In the genomic region with DNA sequence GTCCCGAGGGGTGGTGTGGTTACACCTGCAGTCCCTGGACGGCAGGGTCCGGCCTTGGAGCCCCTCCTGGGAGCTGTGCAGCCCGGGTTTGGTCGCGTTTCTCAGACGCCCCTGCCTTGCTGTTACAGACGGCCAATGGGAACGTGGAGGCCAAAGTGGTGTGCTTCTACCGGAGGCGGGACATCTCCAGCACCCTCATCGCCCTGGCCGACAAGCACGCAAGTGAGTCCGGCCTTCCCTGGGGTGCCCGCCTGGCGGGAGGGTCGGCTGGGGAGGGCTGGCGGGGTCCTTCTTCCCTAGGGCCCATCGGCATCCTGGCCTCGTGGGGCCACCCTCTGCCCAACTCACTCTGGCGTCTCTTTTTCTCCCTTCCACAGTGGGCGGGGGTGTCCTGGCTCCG, we compare ENCODE assay signal across 13 cellular contexts. TPM values are rescaled to one million over a fixed set of nuclear protein-coding genes. Genes with fewer than 3 reads are reported as not detected.
DNase-seq lines count a peak whose midpoint lies in the region; ATAC-seq and TF ChIP-seq lines count a peak whose summit lies in the region.
"Had no signal": no experiment of that assay in that cellular context is flagged by ENCODE, and none has a peak within 500 bp of the region (broad histone marks: within the 10 kb centered on the region; RNA-seq: fewer than 3 reads in every experiment).

No MANE protein-coding gene starts in this region.

- H3K9me2 ChIP-seq in GM23338 (ENCODE audit: insufficient read depth): no peaks in the 10 kb centered on the region

- no peak overlapping the region for H3K27ac Mint-ChIP-seq in GM23338
- H3K27ac Mint-ChIP-seq in glutamatergic neuron (ENCODE audit: unreplicated experiment): no peak overlapping the region
- H3K27ac Mint-ChIP-seq in neural progenitor cell: peak overlapping the region; percentile 37
- H3K27ac Mint-ChIP-seq in T-helper 17 cell: no peak overlapping the region
- H3K27ac Mint-ChIP-seq: CD4-positive, alpha-beta T cell had no signal

- H3K27me3 ChIP-seq in BLaER1 (no peaks in the 10 kb centered on the region), GM23338 (ENCODE audit: insufficient read depth) (no peaks in the 10 kb centered on the region), neural progenitor cell (no peaks in the 10 kb centered on the region)

- H3K4me3 Mint-ChIP-seq in GM23338 (no peak overlapping the region), glutamatergic neuron (ENCODE audit: unreplicated experiment) (no peak overlapping the region), neural progenitor cell (no peak overlapping the region), T-helper 17 cell (no peak overlapping the region)
- H3K4me3 Mint-ChIP-seq: CD4-positive, alpha-beta T cell had no signal

- H3K27me3 Mint-ChIP-seq in GM23338 (ENCODE audit: insufficient read depth, low read depth, poor library complexity) (peaks cover 11% of the 10 kb centered on the region), glutamatergic neuron (ENCODE audit: unreplicated experiment) (peaks cover 13% of the 10 kb centered on the region), neural progenitor cell (ENCODE audit: insufficient read depth, low read depth) (no peaks in the 10 kb centered on the region), T-helper 17 cell (no peaks in the 10 kb centered on the region)
- H3K27me3 Mint-ChIP-seq: CD4-positive, alpha-beta T cell had no signal

- H3K27ac ChIP-seq in BLaER1: 0 out of 2 replicates have a peak overlapping the region, but pooled peaks have one; percentile 38
- 0 out of 2 replicates have a peak overlapping the region, but pooled peaks have one; percentile 32 for H3K27ac ChIP-seq in GM23338 (ENCODE audit: low read depth)
- H3K27ac ChIP-seq in neural progenitor cell: no peak overlapping the region

- H3K4me2 ChIP-seq in BLaER1 (peak overlapping the region; percentile 90), GM23338 (no peak overlapping the region), neural progenitor cell (no peak overlapping the region)

- TF ChIP-seq CTCF in GM23338 (conservative IDR thresholded peaks at IDR 0.05; ENCODE audit: low read depth in 2 of 2): no peak
- no peak for TF ChIP-seq CTCF in glutamatergic neuron (IDR thresholded peaks at IDR 0.05; ENCODE audit: partially characterized antibody, unreplicated experiment)
- TF ChIP-seq CTCF in neural progenitor cell (IDR thresholded peaks at IDR 0.05): no peak

- H3K4me3 ChIP-seq in BLaER1 (peak overlapping the region; percentile 35; the same call in 1 of the 2 replicates), GM23338 (no peak overlapping the region), neural progenitor cell (no peak overlapping the region)

- peak overlapping the region; percentile 72 for H3K9ac ChIP-seq in BLaER1
- H3K9ac ChIP-seq in neural progenitor cell: no peak overlapping the region

- H2AFZ ChIP-seq in GM23338 (no peak overlapping the region), neural progenitor cell (replicated peaks) (no peak overlapping the region)

- H4K20me1 ChIP-seq in BLaER1 (peaks cover 97% of the 10 kb centered on the region), GM23338 (replicated peaks; ENCODE audit: insufficient read depth) (peaks cover 13% of the 10 kb centered on the region), neural progenitor cell (ENCODE audit: low read depth) (peaks cover 62% of the 10 kb centered on the region)

- H3F3A ChIP-seq in GM23338 (replicated peaks; ENCODE audit: low read depth) (0 out of 2 replicates have a peak, but pooled peaks cover 3% of the 10 kb centered on the region), neural progenitor cell (ENCODE audit: low read depth) (no peaks in the 10 kb centered on the region)

- peaks cover 65% of the 10 kb centered on the region for H3K4me1 ChIP-seq in BLaER1
- no peaks in the 10 kb centered on the region for H3K4me1 ChIP-seq in GM23338 (ENCODE audit: insufficient read depth)
- H3K4me1 ChIP-seq in neural progenitor cell: no peaks in the 10 kb centered on the region

- ATAC-seq in GM23338 (no peak), left colon (no peak), T-helper 17 cell (no peak), HG03095 (IDR thresholded peaks at IDR 0.05; ENCODE audit: unreplicated experiment) (no peak)

- peaks cover 74% of the 10 kb centered on the region for H3K36me3 ChIP-seq in BLaER1
- H3K36me3 ChIP-seq in GM23338 (ENCODE audit: insufficient read depth): peaks cover 4% of the 10 kb centered on the region
- H3K36me3 ChIP-seq in neural progenitor cell: no peaks in the 10 kb centered on the region

- H3K4me1 Mint-ChIP-seq in GM23338: peaks cover 3% of the 10 kb centered on the region; the same call in 1 of the 3 replicates
- peaks cover 3% of the 10 kb centered on the region for H3K4me1 Mint-ChIP-seq in glutamatergic neuron (ENCODE audit: low read depth, unreplicated experiment)
- H3K4me1 Mint-ChIP-seq in neural progenitor cell: no peaks in the 10 kb centered on the region
- H3K4me1 Mint-ChIP-seq in T-helper 17 cell: peaks cover 6% of the 10 kb centered on the region

- H3K36me3 Mint-ChIP-seq in GM23338 (ENCODE audit: low read depth): peaks cover 22% of the 10 kb centered on the region
- no peaks in the 10 kb centered on the region for H3K36me3 Mint-ChIP-seq in glutamatergic neuron (ENCODE audit: unreplicated experiment)
- H3K36me3 Mint-ChIP-seq in neural progenitor cell: peaks cover 6% of the 10 kb centered on the region
- peaks cover 2% of the 10 kb centered on the region for H3K36me3 Mint-ChIP-seq in T-helper 17 cell (ENCODE audit: low read depth)

- H3K9me3 ChIP-seq in BLaER1 (no peaks in the 10 kb centered on the region), neural progenitor cell (ENCODE audit: low read depth) (no peaks in the 10 kb centered on the region), T-helper 17 cell (ENCODE audit: control insufficient read depth, low read length, poor library complexity, severe bottlenecking) (no peaks in the 10 kb centered on the region)

- peaks cover 11% of the 10 kb centered on the region; the same call in 1 of the 2 replicates for H3K79me2 ChIP-seq in GM23338 (replicated peaks; ENCODE audit: insufficient read depth)
- H3K79me2 ChIP-seq in neural progenitor cell (ENCODE audit: low read depth): peaks cover 16% of the 10 kb centered on the region

- intact Hi-C loops in left colon (cut with DNase I, micrococcal nuclease): no loop called here

- no peaks in the 10 kb centered on the region for H3K9me3 Mint-ChIP-seq in GM23338
- H3K9me3 Mint-ChIP-seq in glutamatergic neuron (ENCODE audit: unreplicated experiment): peaks cover 8% of the 10 kb centered on the region
- H3K9me3 Mint-ChIP-seq in neural progenitor cell: no peaks in the 10 kb centered on the region
- H3K9me3 Mint-ChIP-seq: CD4-positive, alpha-beta T cell had no signal

- DNase-seq in GM23338 (ENCODE audit: low spot score) (no peak), glutamatergic neuron (peak; percentile 19), neural progenitor cell (ENCODE audit: low spot score) (no peak), left colon (no peak), T-helper 17 cell (no peak)
- DNase-seq: Calu3; CD4-positive, alpha-beta T cell; DMS 273 treated with DMSO at 0.1 percent for 48 hours; HCEC 1CT; IMR-90 had no signal

TF ChIP-seq in GM23338, 12 proteins besides CTCF, POLR2A, EP300 and RAD21:
- TF ChIP-seq ZNF331 (CRISPR knock-in tag; IDR thresholded peaks at IDR 0.05; ENCODE audit: low read depth): no peak
- TF ChIP-seq POLR2AphosphoS5 (IDR thresholded peaks at IDR 0.05; ENCODE audit: low read depth): 0 out of 2 replicates have a peak, but pooled peaks have one; percentile 4
- TF ChIP-seq EZH2 (IDR thresholded peaks at IDR 0.05; ENCODE audit: low read depth, unreplicated experiment): no peak
- TF ChIP-seq JUNB (IDR thresholded peaks at IDR 0.05; ENCODE audit: unreplicated experiment): no peak
- no peak for TF ChIP-seq STAT1 (IDR thresholded peaks at IDR 0.05; ENCODE audit: unreplicated experiment)
TF ChIP-seq in GM23338: peak in this region for 1.

RNA-seq across cellular contexts. Expression of a gene that starts 25.7 kb away (rescaled TPM):
- 104 and 126 TPM in 2 replicates for total RNA-seq in GM23338 (2014; rRNA removed; shearing (Covaris generic))
- 53.3 and 63.2 TPM in 2 replicates for polyA plus RNA-seq in GM23338 (2016; fragmentation: Nextera tagmentation; extraction: Ambion mirVana)
- 261 TPM for total RNA-seq in glutamatergic neuron (ENCODE audit: unreplicated experiment)
- 59.8 and 117 TPM in 2 replicates for total RNA-seq in neural progenitor cell (ENCODE audit: low replicate concordance)
- 10 to 100 TPM; 59.2 to 77.4 TPM for total RNA-seq in left colon
- 10 to 100 TPM; 99.0 to 99.7 TPM for total RNA-seq in T-helper 17 cell

RNA-seq across cellular contexts. Expression of a gene that starts 29.3 kb away (rescaled TPM):
- total RNA-seq in GM23338 (2014; rRNA removed; shearing (Covaris generic)): 3.4 and 5.0 TPM in 2 replicates
- polyA plus RNA-seq in GM23338 (2016; fragmentation: Nextera tagmentation; extraction: Ambion mirVana): 9.6 and 12.3 TPM in 2 replicates
- total RNA-seq in glutamatergic neuron (ENCODE audit: unreplicated experiment): 78.5 TPM
- 0.30 and 3.5 TPM in 2 replicates for total RNA-seq in neural progenitor cell (ENCODE audit: low replicate concordance)
- total RNA-seq in left colon: 10 to 100 TPM; 13.0 to 19.2 TPM
- total RNA-seq in T-helper 17 cell: 10 to 100 TPM; 51.6 to 58.8 TPM

RNA-seq across cellular contexts. Expression of a gene that starts 41.4 kb away (rescaled TPM):
- 0.80 and 7.7 TPM in 2 replicates for total RNA-seq in GM23338 (2014; rRNA removed; shearing (Covaris generic))
- 8.4 and 13.2 TPM in 2 replicates for polyA plus RNA-seq in GM23338 (2016; fragmentation: Nextera tagmentation; extraction: Ambion mirVana)
- total RNA-seq in glutamatergic neuron (ENCODE audit: unreplicated experiment): 49.3 TPM
- 2.6 TPM in 1 of 2 replicates, not detected in the other for total RNA-seq in neural progenitor cell (ENCODE audit: low replicate concordance)
- total RNA-seq in left colon: 100 to 1,000 TPM in 1 of 2 donors, 10 to 100 TPM in 1; 86.8 to 222 TPM
- 100 to 1,000 TPM; 451 to 842 TPM for total RNA-seq in T-helper 17 cell
- total RNA-seq: H4, IMR-90 had no signal

RNA-seq across cellular contexts. Expression of a gene that starts 45.8 kb away (rescaled TPM):
- total RNA-seq in GM23338 (2014; rRNA removed; shearing (Covaris generic)): 3.9 and 16.3 TPM in 2 replicates
- 4.1 and 5.9 TPM in 2 replicates for polyA plus RNA-seq in GM23338 (2016; fragmentation: Nextera tagmentation; extraction: Ambion mirVana)
- total RNA-seq in glutamatergic neuron (ENCODE audit: unreplicated experiment) (13.8 TPM), neural progenitor cell (ENCODE audit: low replicate concordance) (3.6 and 25.0 TPM in 2 replicates), left colon (10 to 100 TPM; 15.7 to 25.8 TPM), T-helper 17 cell (100 to 1,000 TPM; 141 to 361 TPM)

RNA-seq across cellular contexts. Expression of a gene that starts 47.0 kb away (rescaled TPM):
- total RNA-seq in GM23338 (2014; rRNA removed; shearing (Covaris generic)): 0.21 and 0.54 TPM in 2 replicates
- polyA plus RNA-seq in GM23338 (2016; fragmentation: Nextera tagmentation; extraction: Ambion mirVana): 0.10 and 0.21 TPM in 2 replicates
- total RNA-seq in glutamatergic neuron (ENCODE audit: unreplicated experiment) (2.7 TPM), neural progenitor cell (ENCODE audit: low replicate concordance) (0.84 TPM in 1 of 2 replicates, not detected in the other), left colon (1 to 10 TPM in 1 of 2 donors, under 1 TPM in 1; 0.49 to 1.3 TPM), T-helper 17 cell (1 to 10 TPM in 1 of 2 donors, under 1 TPM in 1; 0.60 to 1.7 TPM)
